8 cellular contexts compared by ENCODE assay signal in genomic region chr6:145814501-145815350, GRCh38. TPM values are rescaled to one million over a fixed set of nuclear protein-coding genes. Genes with fewer than 3 reads are reported as not detected.
A peak's percentile ranks its signal among the peaks of the same experiment; 100 is the strongest.
DNase-seq lines count a peak whose midpoint lies in the region; ATAC-seq and TF ChIP-seq lines count a peak whose summit lies in the region.

Gene FBXO30 (minus strand): TSS chr6:145814795. CDS start chr6:145806405, 8,390 bp downstream.

- no peaks in the 10 kb centered on the region for H3K36me3 ChIP-seq in KOPT-K1 (ENCODE audit: insufficient read depth, low read length)

- H3K4me3 ChIP-seq in fibroblast of the aortic adventitia (ENCODE audit: low read depth, low read length), result peak within 1 kb of the TSS; percentile 86

- H3K27me3 Mint-ChIP-seq in nephron progenitor cell (ENCODE audit: low read depth, poor library complexity), result no peaks in the 10 kb centered on the region
- no peaks in the 10 kb centered on the region for H3K27me3 Mint-ChIP-seq in stimulated activated naive CD8-positive, alpha-beta T cell treated with anti-CD3 and anti-CD28 coated beads, Interleukin-15, amount 100 ng/mL, for 72 hours

- H3K36me3 Mint-ChIP-seq in nephron progenitor cell (ENCODE audit: low read depth), result peaks cover 17% of the 10 kb centered on the region

- peak; percentile 97 for DNase-seq in Daoy (ENCODE audit: low read depth)
- DNase-seq in RKO (ENCODE audit: low spot score), result peak; percentile 91
- peak; percentile 86 for DNase-seq in activated T-helper 9 cell treated with anti-CD3 and anti-CD28 coated beads, Interleukin-2, amount 50 U/mL, for 16 hours (ENCODE audit: low read depth)
- DNase-seq in fibroblast of the aortic adventitia (ENCODE audit: low read depth), result peak; percentile 80
- DNase-seq in nephron progenitor cell, result peak; percentile 93
- DNase-seq in stimulated activated naive CD8-positive, alpha-beta T cell treated with anti-CD3 and anti-CD28 coated beads, Interleukin-15, amount 100 ng/mL, for 72 hours, result peak; percentile 83 to 86

- peak; percentile 73 for ATAC-seq in GM21825 (IDR thresholded peaks at IDR 0.05; ENCODE audit: unreplicated experiment)
- peak; percentile 90 for ATAC-seq in stimulated activated naive CD8-positive, alpha-beta T cell treated with anti-CD3 and anti-CD28 coated beads, Interleukin-15, amount 100 ng/mL, for 72 hours

- no peaks in the 10 kb centered on the region for H3K9me3 Mint-ChIP-seq in nephron progenitor cell
- H3K9me3 Mint-ChIP-seq in stimulated activated naive CD8-positive, alpha-beta T cell treated with anti-CD3 and anti-CD28 coated beads, Interleukin-15, amount 100 ng/mL, for 72 hours, result no peaks in the 10 kb centered on the region

- TF ChIP-seq CTCF in fibroblast of the aortic adventitia (IDR thresholded peaks at IDR 0.05; ENCODE audit: insufficient read depth, low read length), result peak; percentile 25
- TF ChIP-seq CTCF in nephron progenitor cell (IDR thresholded peaks at IDR 0.05), result no peak

- no peaks in the 10 kb centered on the region for H3K9me3 ChIP-seq in KOPT-K1 (ENCODE audit: insufficient read depth, low read length, poor library complexity, severe bottlenecking)

- H3K4me1 Mint-ChIP-seq in nephron progenitor cell, result peaks cover 40% of the 10 kb centered on the region
- peaks cover 44% of the 10 kb centered on the region for H3K4me1 Mint-ChIP-seq in stimulated activated naive CD8-positive, alpha-beta T cell treated with anti-CD3 and anti-CD28 coated beads, Interleukin-15, amount 100 ng/mL, for 72 hours

- H3K27ac Mint-ChIP-seq in nephron progenitor cell, result peak within 1 kb of the TSS; percentile 99
- peak within 1 kb of the TSS; percentile 92 to 97 for H3K27ac Mint-ChIP-seq in stimulated activated naive CD8-positive, alpha-beta T cell treated with anti-CD3 and anti-CD28 coated beads, Interleukin-15, amount 100 ng/mL, for 72 hours

- H3K4me3 Mint-ChIP-seq in nephron progenitor cell, result peak within 1 kb of the TSS; percentile 92
- H3K4me3 Mint-ChIP-seq in stimulated activated naive CD8-positive, alpha-beta T cell treated with anti-CD3 and anti-CD28 coated beads, Interleukin-15, amount 100 ng/mL, for 72 hours, result peak within 1 kb of the TSS; percentile 92 to 93

- H3K27ac ChIP-seq in KOPT-K1 (ENCODE audit: low read depth, low read length, poor library complexity, severe bottlenecking), result peak within 1 kb of the TSS; percentile 92

RNA-seq across cellular contexts. Expression of gene FBXO30, which starts in this region (rescaled TPM):
- 6.6 and 7.3 TPM in 2 replicates for total RNA-seq in Daoy (2014; rRNA removed; shearing (Covaris generic))
- 14.0 and 15.9 TPM in 2 replicates for total RNA-seq in fibroblast of the aortic adventitia (ENCODE audit: low replicate concordance)

Comparison
In these comparisons a context has a peak if more than half of its experiments do, and no peak if none do; other contexts are left out.
1. Peak in every context shown above with its lines: DNase-seq, ATAC-seq, H3K4me3 ChIP-seq and H3K27ac ChIP-seq.